8 cellular contexts compared by ENCODE assay signal in genomic region chr1:3483801-3484444, GRCh38. TPM values are rescaled to one million over a fixed set of nuclear protein-coding genes. Genes with fewer than 3 reads are reported as not detected.
DNase-seq lines count a peak whose midpoint lies in the region; ATAC-seq and TF ChIP-seq lines count a peak whose summit lies in the region.

No MANE protein-coding gene starts in this region.

- H3K9me2 ChIP-seq in DOHH2 (replicated peaks; ENCODE audit: control insufficient read depth, low read length) = no peaks in the 10 kb centered on the region

- H4K20me1 ChIP-seq in DOHH2 (ENCODE audit: control insufficient read depth, insufficient read depth, low read depth, low read length) = no peaks in the 10 kb centered on the region

- H3K4me2 ChIP-seq in DOHH2 (ENCODE audit: low read length) = no peak overlapping the region
- H3K4me2 ChIP-seq in parathyroid adenoma (ENCODE audit: low read length) = no peak overlapping the region

- peak; percentile 90 for TF ChIP-seq CTCF in DOHH2 (IDR thresholded peaks at IDR 0.05; ENCODE audit: low read depth, low read length, poor library complexity, severe bottlenecking)
- TF ChIP-seq CTCF in LNCaP clone FGC (IDR thresholded peaks at IDR 0.05; ENCODE audit: control insufficient read depth, extremely low read depth, insufficient read depth) = peak; percentile 86
- TF ChIP-seq CTCF in fibroblast of pulmonary artery (IDR thresholded peaks at IDR 0.05; ENCODE audit: low read length, missing control alignments) = peak; percentile 87
- peak; percentile 68 for TF ChIP-seq CTCF in parathyroid adenoma (IDR thresholded peaks at IDR 0.05)
- TF ChIP-seq CTCF in omental fat pad (IDR thresholded peaks at IDR 0.05) = no peak

- H3K36me3 ChIP-seq in DOHH2 (ENCODE audit: control insufficient read depth, low read length) (no peaks in the 10 kb centered on the region), parathyroid adenoma (ENCODE audit: control insufficient read depth, insufficient read depth, low read length) (no peaks in the 10 kb centered on the region)

- H2AFZ ChIP-seq in parathyroid adenoma = no peak overlapping the region

- H3K4me1 ChIP-seq in DOHH2 (ENCODE audit: control insufficient read depth, low read length) = no peaks in the 10 kb centered on the region
- peaks cover under 1% of the 10 kb centered on the region for H3K4me1 ChIP-seq in parathyroid adenoma

- H3K27ac ChIP-seq in DOHH2 (ENCODE audit: low read depth, low read length) (no peak overlapping the region), parathyroid adenoma (no peak overlapping the region)

- H3F3A ChIP-seq in DOHH2 (ENCODE audit: control insufficient read depth, insufficient read depth) = no peaks in the 10 kb centered on the region

- H3K9me3 ChIP-seq in DOHH2 (ENCODE audit: control insufficient read depth, insufficient read depth, low read length) (peaks cover 5% of the 10 kb centered on the region; the same call in 1 of the 2 replicates), parathyroid adenoma (ENCODE audit: control insufficient read depth, low read length) (peaks cover 2% of the 10 kb centered on the region)

- H3K9ac ChIP-seq in parathyroid adenoma = no peak overlapping the region

- no peaks in the 10 kb centered on the region for H3K79me2 ChIP-seq in DOHH2 (ENCODE audit: control insufficient read depth, low read length)
- no peaks in the 10 kb centered on the region for H3K79me2 ChIP-seq in parathyroid adenoma

- H3K27me3 ChIP-seq in DOHH2 (ENCODE audit: control insufficient read depth, low read length) (no peaks in the 10 kb centered on the region), parathyroid adenoma (ENCODE audit: control insufficient read depth, insufficient read depth, low read length) (no peaks in the 10 kb centered on the region)

- DNase-seq in LNCaP clone FGC (ENCODE audit: low read depth) (no peak), activated T-cell treated with anti-CD3 and anti-CD28 coated beads for 4 hours (peak; percentile 21), fibroblast of pulmonary artery (ENCODE audit: low read depth) (peak; percentile 18), omental fat pad (ENCODE audit: low spot score) (no peak), COR-L47 (lab: John Stamatoyannopoulos, UW) (no peak)

- H3K4me3 ChIP-seq in DOHH2 (ENCODE audit: low read length) = no peak overlapping the region
- no peak overlapping the region for H3K4me3 ChIP-seq in LNCaP clone FGC (ENCODE audit: low read depth, low read length)
- H3K4me3 ChIP-seq in fibroblast of pulmonary artery (replicated peaks; ENCODE audit: low read depth, low read length) = no peak overlapping the region
- H3K4me3 ChIP-seq in parathyroid adenoma (ENCODE audit: low read depth, low read length) = no peak overlapping the region

- ATAC-seq in omental fat pad (ENCODE audit: low FRiP score) = no peak
- ATAC-seq in HG03025 (IDR thresholded peaks at IDR 0.05; ENCODE audit: low FRiP score, unreplicated experiment) = no peak

RNA-seq across cellular contexts. Expression of gene ARHGEF16, which starts 29.5 kb away (rescaled TPM):
- total RNA-seq in omental fat pad = 1 to 10 TPM in 3 of 4 donors, under 1 TPM in 1; 0.36 to 3.2 (median 1.9) TPM

Comparison
In these comparisons a context has a peak if more than half of its experiments do, and no peak if none do; other contexts are left out.
1. CTCF ChIP-seq: peak in DOHH2 (single experiment), LNCaP clone FGC (single experiment), fibroblast of pulmonary artery (single experiment) and parathyroid adenoma (single experiment); none in omental fat pad (0 of 3).
2. DNase-seq: peak in activated T-cell treated with anti-CD3 and anti-CD28 coated beads for 4 hours (single experiment) and fibroblast of pulmonary artery (single experiment); none in LNCaP clone FGC (single experiment), omental fat pad (single experiment) and COR-L47 (single experiment).